1 cellular context compared by ENCODE assay signal in genomic region chr1:40640314-40641076, GRCh38.
A peak's percentile ranks its signal among the peaks of the same experiment; 100 is the strongest.
TF ChIP-seq lines count a peak whose summit lies in the region.

No MANE protein-coding gene starts in this region.

TF ChIP-seq in K562, 482 proteins besides CTCF, POLR2A, EP300 and RAD21:
- peak; percentile 57 to 60 for TF ChIP-seq NRF1 (conservative IDR thresholded peaks at IDR 0.05 in 1 of 2, IDR thresholded peaks at IDR 0.05 in 1 of 2)
- TF ChIP-seq ZNF41 (CRISPR knock-in tag; conservative IDR thresholded peaks at IDR 0.05), result peak; percentile 82
- no peak for TF ChIP-seq CGGBP1 (CRISPR knock-in tag; IDR thresholded peaks at IDR 0.05)
TF ChIP-seq in K562: peak in this region for 2.
